23 cellular contexts compared by ENCODE assay signal in the genomic region with DNA sequence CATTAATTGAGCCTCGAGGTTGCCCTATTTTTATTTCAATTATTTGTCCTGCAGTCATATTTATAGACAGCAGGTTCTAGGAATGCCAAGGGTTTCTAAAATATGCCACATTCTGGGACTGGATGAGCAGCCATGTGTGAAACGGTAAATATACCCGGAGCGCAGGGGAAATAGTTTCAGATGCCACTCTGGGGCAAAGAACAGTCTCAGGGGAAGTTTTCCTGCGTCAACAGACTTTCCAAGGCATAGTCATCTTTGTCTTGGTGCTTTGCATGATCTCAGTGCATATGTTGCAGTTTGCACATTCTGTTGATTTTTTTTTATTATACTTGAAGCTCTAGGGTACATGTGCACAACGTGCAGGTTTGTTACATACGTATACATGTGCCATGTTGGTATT.
A peak's percentile ranks its signal among the peaks of the same experiment; 100 is the strongest.
DNase-seq lines count a peak whose midpoint lies in the region; ATAC-seq and TF ChIP-seq lines count a peak whose summit lies in the region.
"Had no signal": no experiment of that assay in that cellular context is flagged by ENCODE, and none has a peak within 500 bp of the region (broad histone marks: within the 10 kb centered on the region; RNA-seq: fewer than 3 reads in every experiment).

No MANE protein-coding gene starts in this region.

- H3K4me3 ChIP-seq in psoas muscle: no peak overlapping the region
- no peak overlapping the region for H3K4me3 ChIP-seq in hepatocyte
- H3K4me3 ChIP-seq: thoracic aorta had no signal

- no peaks in the 10 kb centered on the region for H3K9me3 ChIP-seq in psoas muscle
- H3K9me3 ChIP-seq in hepatocyte (ENCODE audit: low read depth): no peaks in the 10 kb centered on the region
- H3K9me3 ChIP-seq: thoracic aorta had no signal

- no peak for TF ChIP-seq CTCF in VCaP (conservative IDR thresholded peaks at IDR 0.05)
- no peak for TF ChIP-seq CTCF in psoas muscle (IDR thresholded peaks at IDR 0.05)
- no peak for TF ChIP-seq CTCF in hepatocyte (IDR thresholded peaks at IDR 0.05; ENCODE audit: poor library complexity)

- ATAC-seq in GM18858 (IDR thresholded peaks at IDR 0.05; ENCODE audit: unreplicated experiment) (peak; percentile 38), GM21825 (IDR thresholded peaks at IDR 0.05; ENCODE audit: unreplicated experiment) (peak; percentile 47), psoas muscle (peak in 3 of 4 donors; percentile 24 to 39 (median 33)), HG03571 (IDR thresholded peaks at IDR 0.05; ENCODE audit: unreplicated experiment) (no peak), HG03139 (IDR thresholded peaks at IDR 0.05; ENCODE audit: unreplicated experiment) (no peak)
- ATAC-seq: left lobe of liver had no signal

- no peaks in the 10 kb centered on the region for H4K20me1 ChIP-seq in hepatocyte (ENCODE audit: insufficient read depth, poor library complexity, severe bottlenecking)

- 26 to 73% (median 40%) methylated on average over 7 of the region's 7 CpGs for WGBS in psoas muscle, 3 donors
- 54% methylated on average over 7 of the region's 7 CpGs for WGBS in hepatocyte (ENCODE audit: low lambda C conversion rate, missing lambda C conversion rate)

- H3K9me2 ChIP-seq in hepatocyte (replicated peaks; ENCODE audit: insufficient read depth): no peaks in the 10 kb centered on the region

- H3K4me1 ChIP-seq in psoas muscle: peaks cover 28% of the 10 kb centered on the region
- H3K4me1 ChIP-seq in hepatocyte (ENCODE audit: insufficient read depth): peaks cover 7% of the 10 kb centered on the region

- intact Hi-C loops in psoas muscle (cut with DNase I): no loop called here

- no peak overlapping the region for H3K4me2 ChIP-seq in hepatocyte

- H2AFZ ChIP-seq in hepatocyte: no peak overlapping the region

- H3K27me3 ChIP-seq in psoas muscle (ENCODE audit: insufficient read depth in 3 of 3, low read length in 2 of 3) (no peaks in the 10 kb centered on the region), hepatocyte (no peaks in the 10 kb centered on the region)

- H3K36me3 ChIP-seq in psoas muscle (ENCODE audit: insufficient read depth in 1 of 2, low read depth in 1 of 2) (peaks cover 3 to 9% of the 10 kb centered on the region in 2 donors), hepatocyte (replicated peaks; ENCODE audit: insufficient read depth, low read depth) (no peaks in the 10 kb centered on the region)
- H3K36me3 ChIP-seq: thoracic aorta had no signal

- H3K27ac ChIP-seq in VCaP (peak overlapping the region; percentile 40), psoas muscle (peak overlapping the region; percentile 64), hepatocyte (no peak overlapping the region)
- H3K27ac ChIP-seq: epithelial cell of prostate, thoracic aorta had no signal

- H3K79me2 ChIP-seq in hepatocyte: no peaks in the 10 kb centered on the region

- no peak for DNase-seq in psoas muscle
- no peak for DNase-seq in NCI-H2081 (lab: John Stamatoyannopoulos, UW)
- no peak for DNase-seq in hepatocyte (ENCODE audit: low spot score)
- DNase-seq: activated CD4-positive, alpha-beta T cell treated with anti-CD3 and anti-CD28 coated beads, Interleukin-2, amount 10 ng/mL, durations not matched to agents 7 days and 5 days; activated CD8-positive, alpha-beta memory T cell treated with anti-CD3 and anti-CD28 coated beads, Interleukin-2, amount 50 U/mL, for 48 hours; activated gamma-delta T cell treated with Interleukin-2 at 50 U/mL for 16 hours; CD8-positive, alpha-beta memory T cell; DND-41; NCI-H1417; NCI-H2171; NCI-H526 treated with DMSO at 0.1 percent for 48 hours; retina; SHP77 treated with DMSO at 0.1 percent for 48 hours; stimulated activated CD4-positive, alpha-beta T cell treated with anti-CD3 and anti-CD28 coated beads, Interleukin-15, amount 100 ng/mL, for 24 hours; T-helper 1 cell had no signal

Comparison
In these comparisons a context has a peak if more than half of its experiments do, and no peak if none do; other contexts are left out.
1. ATAC-seq: peak in GM18858 (single experiment), GM21825 (single experiment) and psoas muscle (3 of 4); none in HG03571 (single experiment) and HG03139 (single experiment).